ENCODE assay signal across 25 cellular contexts in the genomic region with DNA sequence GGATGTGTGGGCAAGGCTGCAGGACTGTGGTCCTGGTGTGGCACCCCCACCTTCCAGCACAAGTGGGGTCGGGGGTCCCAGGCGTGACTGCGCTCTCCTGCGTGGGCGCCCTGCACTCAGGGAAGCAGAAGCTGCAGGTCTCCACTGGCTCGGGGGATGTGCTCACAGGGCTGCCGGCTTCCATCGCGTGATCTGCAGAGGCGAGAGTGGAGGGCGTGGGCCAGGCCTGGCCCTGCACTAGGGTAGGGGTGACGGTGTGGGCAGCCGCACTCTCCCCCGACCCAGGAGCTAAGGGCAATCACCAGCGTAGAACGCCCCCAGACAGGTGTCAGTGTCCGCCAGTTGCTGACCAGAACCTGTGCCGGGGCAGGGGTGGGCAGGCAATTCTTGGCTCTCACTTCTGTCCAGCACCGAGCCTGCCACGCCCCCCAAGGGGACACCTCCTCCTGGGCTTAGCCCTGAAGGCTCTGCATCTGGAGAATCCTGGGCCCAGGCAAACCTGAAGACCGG. TPM values are rescaled to one million over a fixed set of nuclear protein-coding genes. Genes with fewer than 3 reads are reported as not detected.
DNase-seq lines count a peak whose midpoint lies in the region; ATAC-seq, FAIRE-seq and TF ChIP-seq lines count a peak whose summit lies in the region.
"Had no signal": no experiment of that assay in that cellular context is flagged by ENCODE, and none has a peak within 500 bp of the region (broad histone marks: within the 10 kb centered on the region; RNA-seq: fewer than 3 reads in every experiment).

No MANE protein-coding gene starts in this region.

- CTCF ChIA-PET in activated CD8-positive, alpha-beta memory T cell treated with anti-CD3 and anti-CD28 coated beads, Interleukin-2, amount 10 ng/mL, durations not matched to agents 7 days and 5 days (lab: Charles Lee) = no interaction called here
- CTCF ChIA-PET in GM12878 (lab: Yijun Ruan, JAX) = no interaction called here

- peaks cover 5% of the 10 kb centered on the region for H3K27me3 Mint-ChIP-seq in activated CD8-positive, alpha-beta memory T cell treated with anti-CD3 and anti-CD28 coated beads, Interleukin-2, amount 10 ng/mL, durations not matched to agents 7 days and 5 days
- H3K27me3 Mint-ChIP-seq: IgD-negative memory B cell had no signal

- RAD21 ChIA-PET in GM12878 (lab: Charles Lee; ENCODE audit: unreplicated experiment) = no interaction called here

- no peak overlapping the region for H3K27ac Mint-ChIP-seq in activated CD8-positive, alpha-beta memory T cell treated with anti-CD3 and anti-CD28 coated beads, Interleukin-2, amount 10 ng/mL, durations not matched to agents 7 days and 5 days
- H3K27ac Mint-ChIP-seq: activated T-helper 2 cell treated with anti-CD3 and anti-CD28 coated beads, Interferon-gamma antibody, Interleukin-2, Interleukin-4, amounts not matched to agents 10 μg/mL and 5 μg/mL and 100 μg/mL, durations not matched to agents 14 hours and 24 hours and 36 hours; stimulated activated naive CD8-positive, alpha-beta T cell treated with anti-CD3 and anti-CD28 coated beads, Interleukin-15, Interleukin-2, amounts not matched to agents 100 ng/mL and 50 ng/mL, for 24 hours had no signal

- TF ChIP-seq CTCF in GM12878 (IDR thresholded peaks at IDR 0.05 in 2 of 3, conservative IDR thresholded peaks at IDR 0.05 in 1 of 3; ENCODE audit: control insufficient read depth in 2 of 3, extremely low read depth in 1 of 3, insufficient read depth in 1 of 3, low read depth in 3 of 3, low read length in 3 of 3) (no peak), upper lobe of left lung (IDR thresholded peaks at IDR 0.05) (no peak)

- SMC1A ChIA-PET in GM12878 (lab: Charles Lee; ENCODE audit: uncharacterized antibody, unreplicated experiment) = no interaction called here

- H3K4me3 Mint-ChIP-seq in activated CD8-positive, alpha-beta memory T cell treated with anti-CD3 and anti-CD28 coated beads, Interleukin-2, amount 10 ng/mL, durations not matched to agents 7 days and 5 days = no peak overlapping the region
- H3K4me3 Mint-ChIP-seq: IgD-negative memory B cell; naive thymus-derived CD8-positive, alpha-beta T cell; stimulated activated naive CD8-positive, alpha-beta T cell treated with anti-CD3 and anti-CD28 coated beads, Interleukin-15, Interleukin-2, amounts not matched to agents 100 ng/mL and 50 ng/mL, for 24 hours had no signal

- TF ChIP-seq EP300 in GM12878 (IDR thresholded peaks at IDR 0.05; ENCODE audit: borderline replicate concordance in 1 of 2, control insufficient read depth in 1 of 2, low read depth in 2 of 2, low read length in 2 of 2) = no peak
- no peak for TF ChIP-seq EP300 in upper lobe of left lung (IDR thresholded peaks at IDR 0.05)

- H3K56ac ChIP-seq in mesendoderm (ENCODE audit: low read length) = peak overlapping the region; percentile 86

- H3K27me3 ChIP-seq in GM12878 (replicated peaks in 1 of 2; ENCODE audit: control insufficient read depth in 2 of 2, insufficient read depth in 2 of 2, low read length in 1 of 2) = no peaks in the 10 kb centered on the region
- H3K27me3 ChIP-seq in mesendoderm (ENCODE audit: insufficient read depth, low read length, poor library complexity) = no peaks in the 10 kb centered on the region
- no peaks in the 10 kb centered on the region for H3K27me3 ChIP-seq in upper lobe of left lung
- H3K27me3 ChIP-seq: adrenal gland had no signal

- peak overlapping the region; percentile 87 for H2BK5ac ChIP-seq in mesendoderm (ENCODE audit: low read length)

- H3K18ac ChIP-seq in mesendoderm (ENCODE audit: low read length) = peak overlapping the region; percentile 43

- no peak for FAIRE-seq in GM12878 (lab: Jason Lieb, UNC)
- FAIRE-seq: A204.1, bronchial epithelial cell, G401.6, urothelium cell line had no signal

- H3K79me2 ChIP-seq in GM12878 (ENCODE audit: control insufficient read depth, insufficient read depth, low read length) (peaks cover 22% of the 10 kb centered on the region), mesendoderm (ENCODE audit: control insufficient read depth, insufficient read depth, low read length) (peaks cover 2% of the 10 kb centered on the region)

- in situ Hi-C loops in GM12878 (cut with MboI) = no loop called here

- intact Hi-C loops in GM12878 (cut with micrococcal nuclease; ENCODE audit: unreplicated experiment) = loop anchor here (10.0 kb wide), 1 partner anchor 55 kb away; no protein-coding TSS in a partner anchor

- no peak overlapping the region for H3K23ac ChIP-seq in mesendoderm (ENCODE audit: low read length)

- H3K36me3 ChIP-seq in GM12878 (ENCODE audit: control insufficient read depth in 2 of 2, insufficient read depth in 2 of 2, low read length in 1 of 2) (peaks cover 54 to 69% of the 10 kb centered on the region in 2 experiments), mesendoderm (ENCODE audit: control insufficient read depth, insufficient read depth, low read length) (no peaks in the 10 kb centered on the region), upper lobe of left lung (no peaks in the 10 kb centered on the region)
- H3K36me3 ChIP-seq: adrenal gland had no signal

- H3K4me3 ChIP-seq in GM12878 (no peak overlapping the region), mesendoderm (ENCODE audit: low read length) (no peak overlapping the region), upper lobe of left lung (no peak overlapping the region)
- H3K4me3 ChIP-seq: adrenal gland had no signal

- H3K9ac ChIP-seq in GM12878 (ENCODE audit: control insufficient read depth, insufficient read depth, low read length) = no peak overlapping the region
- peak overlapping the region; percentile 53 for H3K9ac ChIP-seq in mesendoderm (ENCODE audit: low read length)

- H3K4ac ChIP-seq in mesendoderm (ENCODE audit: low read depth, low read length) = peak overlapping the region; percentile 8

- H2AK5ac ChIP-seq in mesendoderm (ENCODE audit: low read length) = peak overlapping the region; percentile 96

- POLR2A ChIA-PET in GM12878 (lab: Charles Lee) = no interaction called here

- H2BK15ac ChIP-seq in mesendoderm (replicated peaks; ENCODE audit: low read depth) = no peak overlapping the region

- H4K5ac ChIP-seq in mesendoderm (ENCODE audit: low read length) = no peak overlapping the region

- peak overlapping the region; percentile 5 for H2BK120ac ChIP-seq in mesendoderm (ENCODE audit: low read depth, low read length)

- no peak overlapping the region for H2AFZ ChIP-seq in GM12878 (ENCODE audit: control insufficient read depth, low read depth, low read length)

- no TSS peak for BruUV-seq in GM12878 (replicated peaks; lab: Mats Ljungman, UMichigan)

- H4K8ac ChIP-seq in mesendoderm (ENCODE audit: low read depth, low read length) = no peak overlapping the region

- no peak for ATAC-seq in activated CD8-positive, alpha-beta memory T cell treated with anti-CD3 and anti-CD28 coated beads, Interleukin-2, amount 10 ng/mL, durations not matched to agents 7 days and 5 days
- ATAC-seq in GM12878 = no peak
- ATAC-seq in upper lobe of left lung (ENCODE audit: low FRiP score in 2 of 2) = no peak
- ATAC-seq: naive thymus-derived CD8-positive, alpha-beta T cell had no signal

- H3K9me3 Mint-ChIP-seq in activated CD8-positive, alpha-beta memory T cell treated with anti-CD3 and anti-CD28 coated beads, Interleukin-2, amount 10 ng/mL, durations not matched to agents 7 days and 5 days (ENCODE audit: low read depth) = no peaks in the 10 kb centered on the region
- H3K9me3 Mint-ChIP-seq: activated T-helper 2 cell treated with anti-CD3 and anti-CD28 coated beads, Interferon-gamma antibody, Interleukin-2, Interleukin-4, amounts not matched to agents 10 μg/mL and 5 μg/mL and 100 μg/mL, durations not matched to agents 14 hours and 24 hours and 36 hours; IgD-negative memory B cell; naive thymus-derived CD8-positive, alpha-beta T cell; stimulated activated naive CD8-positive, alpha-beta T cell treated with anti-CD3 and anti-CD28 coated beads, Interleukin-15, Interleukin-2, amounts not matched to agents 100 ng/mL and 50 ng/mL, for 24 hours had no signal

- peak; percentile 58 for TF ChIP-seq POLR2A in GM12878 (IDR thresholded peaks at IDR 0.05; ENCODE audit: low read depth, low read length)
- no peak for TF ChIP-seq POLR2A in upper lobe of left lung (IDR thresholded peaks at IDR 0.05)

- H3K4me1 Mint-ChIP-seq in activated CD8-positive, alpha-beta memory T cell treated with anti-CD3 and anti-CD28 coated beads, Interleukin-2, amount 10 ng/mL, durations not matched to agents 7 days and 5 days = no peaks in the 10 kb centered on the region
- H3K4me1 Mint-ChIP-seq: naive thymus-derived CD8-positive, alpha-beta T cell had no signal

- H3K4me2 ChIP-seq in GM12878 (ENCODE audit: control insufficient read depth, insufficient read depth) (no peak overlapping the region), mesendoderm (ENCODE audit: low read length) (no peak overlapping the region)

- H3K4me1 ChIP-seq in GM12878 (ENCODE audit: control insufficient read depth, insufficient read depth, low read length) (no peaks in the 10 kb centered on the region), mesendoderm (ENCODE audit: control insufficient read depth, low read depth, low read length) (peaks cover 14% of the 10 kb centered on the region), upper lobe of left lung (peaks cover 0 to 3% (median 0%) of the 10 kb centered on the region in 4 donors)
- H3K4me1 ChIP-seq: adrenal gland had no signal

- H3K36me3 Mint-ChIP-seq in activated CD8-positive, alpha-beta memory T cell treated with anti-CD3 and anti-CD28 coated beads, Interleukin-2, amount 10 ng/mL, durations not matched to agents 7 days and 5 days = no peaks in the 10 kb centered on the region
- H3K36me3 Mint-ChIP-seq: IgD-negative memory B cell; naive thymus-derived CD8-positive, alpha-beta T cell had no signal

- H3K79me1 ChIP-seq in mesendoderm (ENCODE audit: low read length) = peaks cover 3% of the 10 kb centered on the region

- H3K27ac ChIP-seq in GM12878 (ENCODE audit: control insufficient read depth, insufficient read depth) = no peak overlapping the region
- H3K27ac ChIP-seq in mesendoderm (ENCODE audit: low read depth, low read length) = peak overlapping the region; percentile 54
- H3K27ac ChIP-seq in upper lobe of left lung = no peak overlapping the region
- H3K27ac ChIP-seq: adrenal gland, C4-2B had no signal

- no peak for TF ChIP-seq RAD21 in GM12878 (IDR thresholded peaks at IDR 0.05; ENCODE audit: insufficient read depth, low read depth, low read length)

- DNase-seq in activated CD8-positive, alpha-beta memory T cell treated with anti-CD3 and anti-CD28 coated beads, Interleukin-2, amount 50 U/mL, for 48 hours = peak; percentile 40
- no peak for DNase-seq in activated CD8-positive, alpha-beta memory T cell treated with anti-CD3 and anti-CD28 coated beads, Interleukin-2, amount 10 ng/mL, durations not matched to agents 7 days and 5 days
- DNase-seq in GM12878 (ENCODE audit: low read depth, low spot score) (no peak), mesendoderm (no peak), upper lobe of left lung (peak; percentile 18 to 78), activated gamma-delta T cell treated with Interleukin-2 at 50 U/mL for 16 hours (no peak), NCI-H748 treated with DMSO at 0.1 percent for 48 hours (lab: John Stamatoyannopoulos, UW) (no peak), NCI-H146 (lab: John Stamatoyannopoulos, UW) (no peak)
- DNase-seq: foreskin fibroblast, NCI-H1417 treated with DMSO at 0.1 percent for 48 hours, NCI-H526, T1000 had no signal

- H3K9me3 ChIP-seq in GM12878 (replicated peaks; ENCODE audit: control insufficient read depth, insufficient read depth, low read length) = no peaks in the 10 kb centered on the region
- no peaks in the 10 kb centered on the region for H3K9me3 ChIP-seq in upper lobe of left lung
- H3K9me3 ChIP-seq: adrenal gland had no signal

- H4K20me1 ChIP-seq in GM12878 (ENCODE audit: control insufficient read depth, insufficient read depth) = no peaks in the 10 kb centered on the region; the same call in 1 of the 2 replicates

- WGBS in GM12878 (ENCODE audit: insufficient coverage, insufficient replicate concordance, low lambda C conversion rate, missing lambda C conversion rate) = 96% methylated on average over 15 of the region's 21 CpGs
- WGBS in mesendoderm (ENCODE audit: extremely low coverage, insufficient coverage, low lambda C conversion rate) = no CpG with 5 or more reads among the region's 21 CpGs
- 91% methylated on average over 13 to 21 of the region's 21 CpGs for WGBS in upper lobe of left lung, 2 donors

RNA-seq across cellular contexts. Expression of a gene that starts 32.3 kb away (rescaled TPM):
- not detected for total RNA-seq in activated CD8-positive, alpha-beta memory T cell treated with anti-CD3 and anti-CD28 coated beads, Interleukin-2, amount 10 ng/mL, durations not matched to agents 7 days and 5 days
- 353 and 380 TPM in 2 replicates for total RNA-seq in GM12878 (2013; cell fraction: nucleolus; rRNA removed)
- total RNA-seq in GM12878 (2014; rRNA removed) (101 and 116 TPM in 2 replicates), GM12878 (2014; rRNA removed; fragmentation: Illumina TruSeq; extraction: Trizol) (50.4 and 53.0 TPM in 2 replicates), GM12878 (2021) (160 and 161 TPM in 2 replicates), upper lobe of left lung (1 to 10 TPM in 4 of 6 donors, under 1 TPM in 1, not detected in 1; 0.57 to 6.3 (median 2.1) TPM)
- 102 TPM for polyA plus RNA-seq in GM12878 (2011; ENCODE audit: low read depth)
- polyA plus RNA-seq in GM12878 (2011; rRNA removed) (45.9 and 91.3 TPM in 2 replicates), GM12878 (2014; fragmentation: Illumina TruSeq; extraction: Trizol) (53.0 and 141 TPM in 2 replicates), GM12878 (2014; fragmentation: Nextera tagmentation; extraction: Ambion mirVana) (10 to 100 TPM; 15.5 to 23.1 TPM), GM12878 (2014; rRNA removed) (231 and 255 TPM in 2 replicates), GM12878 (2016; fragmentation: Nextera tagmentation; extraction: Ambion mirVana) (100 to 1,000 TPM; 121 to 139 TPM)
- polyA plus RNA-seq in GM12878 (2011; cell fraction: cytosol; rRNA removed) = 124 and 142 TPM in 2 replicates
- 234 and 258 TPM in 2 replicates for polyA plus RNA-seq in GM12878 (2011; cell fraction: nucleus; rRNA removed)
- 237 and 313 TPM in 2 replicates for polyA plus RNA-seq in GM12878 (2012)
- 123 and 202 TPM in 2 replicates for polyA minus RNA-seq in GM12878 (2011; rRNA and poly(A)+ RNA removed)
- 45.4 TPM in 2 replicates for polyA minus RNA-seq in GM12878 (2011; cell fraction: cytosol; rRNA and poly(A)+ RNA removed)
- polyA minus RNA-seq in GM12878 (2011; cell fraction: nucleus; rRNA and poly(A)+ RNA removed) = 141 and 184 TPM in 2 replicates
- polyA plus RNA-seq in mesendoderm (2013, experiment 1 of 2) = 0.95 TPM
- polyA plus RNA-seq in mesendoderm (2013, experiment 2 of 2) = 0.81 TPM
- total RNA-seq: adrenal gland, bronchial epithelial cell, epithelial cell of proximal tubule, MCF 10A, skeletal muscle tissue had no signal
- polyA plus RNA-seq: naive thymus-derived CD8-positive, alpha-beta T cell had no signal

Comparison
In these comparisons a context has a peak if more than half of its experiments do, and no peak if none do; other contexts are left out.
1. DNase-seq: peak in activated CD8-positive, alpha-beta memory T cell treated with anti-CD3 and anti-CD28 coated beads, Interleukin-2, amount 50 U/mL, for 48 hours (single experiment) and upper lobe of left lung (2 of 2); none in activated CD8-positive, alpha-beta memory T cell treated with anti-CD3 and anti-CD28 coated beads, Interleukin-2, amount 10 ng/mL, durations not matched to agents 7 days and 5 days (single experiment), GM12878 (single experiment), mesendoderm (single experiment), activated gamma-delta T cell treated with Interleukin-2 at 50 U/mL for 16 hours (single experiment), NCI-H748 treated with DMSO at 0.1 percent for 48 hours (single experiment) and NCI-H146 (single experiment).
2. RNA of a gene that starts 32.3 kb away (total RNA-seq): 50.4 to 380 TPM in GM12878; 0.57 to 6.3 TPM in upper lobe of left lung and not detected in activated CD8-positive, alpha-beta memory T cell treated with anti-CD3 and anti-CD28 coated beads, Interleukin-2, amount 10 ng/mL, durations not matched to agents 7 days and 5 days; every median in the first group is over 4 times any median in the second.